ENCODE assay signal across 8 cellular contexts in genomic region chr5:43121565-43122484, GRCh38. TPM values are rescaled to one million over a fixed set of nuclear protein-coding genes. Genes with fewer than 3 reads are reported as not detected.
DNase-seq lines count a peak whose midpoint lies in the region; ATAC-seq, FAIRE-seq and TF ChIP-seq lines count a peak whose summit lies in the region.

No MANE protein-coding gene starts in this region.

- H3K4me1 ChIP-seq in osteoblast (ENCODE audit: insufficient read depth, low read length), result peaks cover 17% of the 10 kb centered on the region

- no peaks in the 10 kb centered on the region for H4K20me1 ChIP-seq in osteoblast (ENCODE audit: insufficient read depth, low read length)

- peaks cover 33% of the 10 kb centered on the region for H3K36me3 Mint-ChIP-seq in activated CD4-positive, alpha-beta memory T cell treated with anti-CD3 and anti-CD28 coated beads for 36 hours

- H3K4me2 ChIP-seq in osteoblast (ENCODE audit: insufficient read depth, low read length), result peak overlapping the region; percentile 96

- H2AFZ ChIP-seq in osteoblast (ENCODE audit: low read length), result peak overlapping the region; percentile 89

- CTCF ChIA-PET in activated CD4-positive, alpha-beta memory T cell treated with anti-CD3 and anti-CD28 coated beads for 36 hours (lab: Charles Lee), result interaction anchor here (0.7 to 5.4 kb wide), 16 partner anchors 8 to 480 kb away, joined by 3 to 58 read pairs (median 4); partner anchors contain the start of genes HMGCS1 and TMEM267

- peak overlapping the region; percentile 97 for H3K4me3 Mint-ChIP-seq in activated CD4-positive, alpha-beta memory T cell treated with anti-CD3 and anti-CD28 coated beads for 36 hours

- POLR2A ChIA-PET in activated CD4-positive, alpha-beta memory T cell treated with anti-CD3 and anti-CD28 coated beads for 36 hours (lab: Charles Lee), result interaction anchor here (0.6 to 3.2 kb wide), 27 partner anchors 11 to 505 kb away, joined by 3 to 29 read pairs (median 7); partner anchors contain the start of genes C5orf34, HMGCS1, NIM1K and NNT

- H3K27me3 ChIP-seq in osteoblast (ENCODE audit: insufficient read depth, low read length), result no peaks in the 10 kb centered on the region

- peak; percentile 41 for ATAC-seq in HG02759 (IDR thresholded peaks at IDR 0.05; ENCODE audit: unreplicated experiment)

- H3K27ac ChIP-seq in osteoblast (ENCODE audit: low read depth, low read length), result peak overlapping the region; percentile 96

- H3K9me3 Mint-ChIP-seq in activated CD4-positive, alpha-beta memory T cell treated with anti-CD3 and anti-CD28 coated beads for 36 hours, result no peaks in the 10 kb centered on the region

- H3K27ac Mint-ChIP-seq in activated CD4-positive, alpha-beta memory T cell treated with anti-CD3 and anti-CD28 coated beads for 36 hours, result peak overlapping the region; percentile 96

- H3K9me3 ChIP-seq in osteoblast (ENCODE audit: low read depth, low read length), result no peaks in the 10 kb centered on the region

- H3K27me3 Mint-ChIP-seq in activated CD4-positive, alpha-beta memory T cell treated with anti-CD3 and anti-CD28 coated beads for 36 hours, result no peaks in the 10 kb centered on the region

- H3K36me3 ChIP-seq in osteoblast (ENCODE audit: insufficient read depth, low read length), result peaks cover 30% of the 10 kb centered on the region

- FAIRE-seq in frontal cortex (lab: Jason Lieb, UNC), result no peak

- H3K4me3 ChIP-seq in osteoblast (ENCODE audit: insufficient read depth, low read length), result peak overlapping the region; percentile 95

- intact Hi-C loops in activated CD4-positive, alpha-beta memory T cell treated with anti-CD3 and anti-CD28 coated beads for 36 hours (cut with micrococcal nuclease), result loop anchor here (1.0 to 10.0 kb wide), 16 partner anchors 12 to 1685 kb away; partner anchors contain the start of genes ANXA2R, HMGCS1, MRPS30 and NNT

- H3K4me1 Mint-ChIP-seq in activated CD4-positive, alpha-beta memory T cell treated with anti-CD3 and anti-CD28 coated beads for 36 hours (ENCODE audit: low read depth), result peaks cover 42% of the 10 kb centered on the region

- H3K79me2 ChIP-seq in osteoblast (ENCODE audit: insufficient read depth, low read length), result peaks cover 54% of the 10 kb centered on the region

- DNase-seq in Ammon's horn (ENCODE audit: low spot score) (peak; percentile 44), GM13977 (ENCODE audit: low spot score) (peak; percentile 48), NCI-H1048 (lab: John Stamatoyannopoulos, UW) (peak; percentile 12), frontal cortex (ENCODE audit: low spot score in 2 of 2) (peak; percentile 22 to 34), osteoblast (ENCODE audit: insufficient read length, low spot score, missing footprints) (peak; percentile 87)
- DNase-seq in activated CD4-positive, alpha-beta memory T cell treated with anti-CD3 and anti-CD28 coated beads for 36 hours, result peak; percentile 29
- DNase-seq in stimulated activated CD4-positive, alpha-beta T cell treated with anti-CD3 and anti-CD28 coated beads, Interleukin-4, amount 100 ng/mL, for 24 hours, result no peak

- TF ChIP-seq CTCF in GM13977 (IDR thresholded peaks at IDR 0.05; ENCODE audit: extremely low read depth, insufficient read depth, missing control alignments), result no peak
- TF ChIP-seq CTCF in osteoblast (IDR thresholded peaks at IDR 0.05; ENCODE audit: extremely low read depth, low read depth, low read length), result no peak

- in situ Hi-C loops in GM13977 (cut with MboI; ENCODE audit: low pct_unique_long_range_greater_than_20kb, low sequenced_read_pairs, unreplicated experiment), result loop anchor here (10.0 to 25.0 kb wide), 2 partner anchors 183 to 265 kb away; no protein-coding TSS in a partner anchor

RNA-seq across cellular contexts. Expression of gene ZNF131, which starts 1.1 kb away (rescaled TPM):
- 10 to 100 TPM; 27.3 to 27.8 TPM for total RNA-seq in activated CD4-positive, alpha-beta memory T cell treated with anti-CD3 and anti-CD28 coated beads for 36 hours
- total RNA-seq in frontal cortex, result 80.7 TPM
- total RNA-seq in osteoblast, result 31.1 and 39.8 TPM in 2 replicates
